8 cellular contexts compared by ENCODE assay signal in the genomic region with DNA sequence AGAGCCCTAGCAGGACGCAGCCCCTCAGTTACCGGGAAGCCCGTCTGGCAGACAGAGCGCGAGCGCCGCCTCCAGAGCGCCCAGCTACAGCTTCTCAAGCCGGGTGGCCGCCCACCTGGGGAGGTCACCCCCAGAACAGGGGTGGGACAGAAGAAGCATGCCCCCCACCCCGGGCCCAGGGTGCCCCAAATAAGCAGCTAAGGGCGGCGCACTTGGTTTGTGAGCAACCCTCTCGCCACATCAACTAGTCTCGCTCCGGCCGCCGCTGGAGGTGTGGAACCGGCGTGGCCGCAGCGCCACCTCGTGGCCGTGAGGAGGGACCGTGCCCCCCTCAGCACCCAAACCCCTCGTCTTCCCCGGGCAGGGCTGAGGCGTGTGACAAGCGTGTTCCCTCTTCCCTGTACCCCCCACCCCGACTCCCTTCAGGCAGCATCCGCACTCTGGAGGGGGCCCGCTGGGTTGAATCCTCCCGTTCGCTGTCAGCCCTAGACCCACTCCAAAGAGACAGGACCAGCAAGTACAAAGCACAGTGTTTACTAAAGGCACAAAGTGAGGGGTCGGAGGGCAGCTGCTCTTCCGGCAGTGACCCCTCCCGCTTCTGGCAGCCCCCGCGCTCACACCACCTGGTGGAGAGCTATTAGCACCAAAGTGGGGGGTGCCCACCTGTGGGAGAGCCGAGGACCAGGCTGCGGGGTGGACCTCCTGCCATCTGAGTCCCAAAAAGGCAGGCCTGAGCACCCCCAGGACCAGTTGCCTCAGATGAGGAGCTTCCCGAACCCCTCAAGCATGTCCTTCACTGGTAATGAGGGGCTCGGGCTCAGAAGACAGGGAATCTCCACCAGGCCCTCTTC. TPM values are rescaled to one million over a fixed set of nuclear protein-coding genes. Genes with fewer than 3 reads are reported as not detected.
DNase-seq lines count a peak whose midpoint lies in the region; ATAC-seq, FAIRE-seq and TF ChIP-seq lines count a peak whose summit lies in the region.

No MANE protein-coding gene starts in this region.

- H2BK15ac ChIP-seq in H1 (ENCODE audit: low read length) (no peak overlapping the region), mesendoderm (replicated peaks; ENCODE audit: low read depth) (no peak overlapping the region)

- DNase-seq in NCI-H2081 (lab: John Stamatoyannopoulos, UW) (peak; percentile 45), NCI-H2081 treated with DMSO at 0.1 percent for 48 hours (lab: John Stamatoyannopoulos, UW) (no peak), NCI-H82 treated with DMSO at 0.1 percent for 48 hours (lab: John Stamatoyannopoulos, UW; ENCODE audit: unreplicated experiment) (peak; percentile 29), H1 (ENCODE audit: low read depth in 1 of 2, low spot score in 2 of 2) (peak in 1 of 2 experiments; percentile 91), mesendoderm (peak; percentile 76)
- DNase-seq in activated CD8-positive, alpha-beta memory T cell treated with anti-CD3 and anti-CD28 coated beads for 48 hours (ENCODE audit: low read depth in 2 of 3, low spot score in 2 of 3): peak; percentile 61 to 80 (median 67)
- peak; percentile 49 for DNase-seq in stimulated activated CD8-positive, alpha-beta memory T cell treated with anti-CD3 and anti-CD28 coated beads, Interleukin-12 subunit alpha, Interleukin-12 subunit beta, amount 100 ng/mL, for 24 hours (ENCODE audit: extremely low read depth)

- H2BK12ac ChIP-seq in H1 (ENCODE audit: low read depth, low read length): no peak overlapping the region

- no peak for TF ChIP-seq POLR2A in H1 (IDR thresholded peaks at IDR 0.05; ENCODE audit: control extremely low read depth in 1 of 2, low read depth in 2 of 2, low read length in 2 of 2)

- H4K5ac ChIP-seq in H1 (ENCODE audit: insufficient read length, low read depth, low read length) (no peak overlapping the region), mesendoderm (ENCODE audit: low read length) (no peak overlapping the region)

- H3K56ac ChIP-seq in H1 (replicated peaks; ENCODE audit: insufficient read length, low read depth, low read length) (no peak overlapping the region), mesendoderm (ENCODE audit: low read length) (peak overlapping the region; percentile 85)

- POLR2A ChIA-PET in H1 (lab: Charles Lee; ENCODE audit: partially characterized antibody): interaction anchor here (0.7 to 1.9 kb wide), 7 partner anchors 39 to 309 kb away, joined by 3 to 10 read pairs (median 3); a partner anchor contains a TSS

- H3K23ac ChIP-seq in H1 (ENCODE audit: insufficient read length): no peak overlapping the region
- no peak overlapping the region for H3K23ac ChIP-seq in mesendoderm (ENCODE audit: low read length)

- no peak overlapping the region for H3K27ac ChIP-seq in H1 (ENCODE audit: low read depth, low read length)
- no peak overlapping the region for H3K27ac ChIP-seq in mesendoderm (ENCODE audit: low read depth, low read length)

- WGBS in H1 (ENCODE audit: extremely low coverage in 1 of 2, insufficient coverage in 1 of 2, insufficient read length in 1 of 2, insufficient replicate concordance in 2 of 2, low coverage in 1 of 2, low lambda C conversion rate in 2 of 2, missing lambda C conversion rate in 1 of 2), 2 experiments: 24% methylated on average over 41 of the region's 43 CpGs; no CpG with 5 or more reads in 1 of the 2 experiments
- WGBS in mesendoderm (ENCODE audit: extremely low coverage, insufficient coverage, low lambda C conversion rate): no CpG with 5 or more reads among the region's 43 CpGs

- H3K27me3 ChIP-seq in H1 (replicated peaks in 1 of 4; ENCODE audit: control insufficient read depth in 3 of 4, extremely low read depth in 1 of 4, insufficient read depth in 3 of 4, low read length in 3 of 4): peaks cover 0 to 12% (median 5%) of the 10 kb centered on the region in 4 experiments; a peak in 4 of 7 replicates
- H3K27me3 ChIP-seq in mesendoderm (ENCODE audit: insufficient read depth, low read length, poor library complexity): no peaks in the 10 kb centered on the region

- no peaks in the 10 kb centered on the region for H3K9me3 ChIP-seq in H1 (ENCODE audit: insufficient read depth in 2 of 2, low read depth in 1 of 2, low read length in 1 of 2)

- H3K36me3 ChIP-seq in H1 (ENCODE audit: control insufficient read depth in 2 of 4, insufficient read depth in 4 of 4, low read length in 3 of 4) (no peaks in the 10 kb centered on the region), mesendoderm (ENCODE audit: control insufficient read depth, insufficient read depth, low read length) (no peaks in the 10 kb centered on the region)

- no peak for TF ChIP-seq EP300 in H1 (IDR thresholded peaks at IDR 0.05; ENCODE audit: borderline replicate concordance in 1 of 2, low read depth in 2 of 2, low read length in 2 of 2)

- H4K8ac ChIP-seq in H1 (ENCODE audit: extremely low read depth, insufficient read depth, low read length) (peak overlapping the region; percentile 63), mesendoderm (ENCODE audit: low read depth, low read length) (no peak overlapping the region)

- H3K23me2 ChIP-seq in H1 (ENCODE audit: low read depth, low read length): peaks cover 5% of the 10 kb centered on the region; the same call in 1 of the 2 replicates

- H3K4ac ChIP-seq in H1 (replicated peaks; ENCODE audit: insufficient read length, low read depth, low read length) (no peak overlapping the region), mesendoderm (ENCODE audit: low read depth, low read length) (no peak overlapping the region)

- no peak for FAIRE-seq in H1 (lab: Jason Lieb, UNC)

- ATAC-seq in HG03095 (IDR thresholded peaks at IDR 0.05; ENCODE audit: unreplicated experiment): peak; percentile 66

- no peak overlapping the region for H3K9ac ChIP-seq in H1 (replicated peaks in 1 of 4; ENCODE audit: extremely low read depth in 1 of 4, low read depth in 3 of 4, low read length in 3 of 4)
- peak overlapping the region; percentile 74 for H3K9ac ChIP-seq in mesendoderm (ENCODE audit: low read length)

- peak in 2 of 3 experiments; percentile 95; a peak in 3 of 4 replicates for TF ChIP-seq CTCF in H1 (IDR thresholded peaks at IDR 0.05; ENCODE audit: control extremely low read depth in 1 of 3, insufficient read depth in 1 of 3, low read depth in 1 of 3, low read length in 3 of 3)

- H2BK120ac ChIP-seq in H1 (replicated peaks; ENCODE audit: low read depth, low read length) (no peak overlapping the region), mesendoderm (ENCODE audit: low read depth, low read length) (no peak overlapping the region)

- peak overlapping the region; percentile 2 to 74; a peak in 3 of 4 replicates for H3K4me2 ChIP-seq in H1 (ENCODE audit: insufficient read depth in 1 of 2, low read depth in 2 of 2, low read length in 2 of 2)
- H3K4me2 ChIP-seq in mesendoderm (ENCODE audit: low read length): peak overlapping the region; percentile 58

- H4K91ac ChIP-seq in H1 (replicated peaks; ENCODE audit: insufficient read length, low read length): peak overlapping the region; percentile 61

- H2BK20ac ChIP-seq in H1 (ENCODE audit: low read length): no peak overlapping the region; the same call in 1 of the 2 replicates

- H3K4me3 ChIP-seq in H1 (ENCODE audit: extremely low read depth in 1 of 4, insufficient read depth in 2 of 4, low read depth in 3 of 4, low read length in 4 of 4): peak overlapping the region in 3 of 4 experiments; percentile 11 to 57 (median 29); a peak in 5 of 8 replicates
- H3K4me3 ChIP-seq in mesendoderm (ENCODE audit: low read length): no peak overlapping the region

- no peaks in the 10 kb centered on the region for H3K79me2 ChIP-seq in H1 (ENCODE audit: control insufficient read depth in 1 of 2, insufficient read depth in 2 of 2, low read length in 2 of 2)
- no peaks in the 10 kb centered on the region for H3K79me2 ChIP-seq in mesendoderm (ENCODE audit: control insufficient read depth, insufficient read depth, low read length)

- peak overlapping the region; percentile 48 for H3K18ac ChIP-seq in H1 (ENCODE audit: extremely low read depth, low read length)
- H3K18ac ChIP-seq in mesendoderm (ENCODE audit: low read length): no peak overlapping the region

- H2BK5ac ChIP-seq in H1 (ENCODE audit: low read depth, low read length): peak overlapping the region; percentile 32; the same call in 1 of the 2 replicates
- H2BK5ac ChIP-seq in mesendoderm (ENCODE audit: low read length): no peak overlapping the region

- H2AFZ ChIP-seq in H1 (ENCODE audit: low read length): peak overlapping the region; percentile 71; the same call in 1 of the 2 replicates

- H3K4me1 ChIP-seq in H1 (replicated peaks in 1 of 4; ENCODE audit: control insufficient read depth in 3 of 4, insufficient read depth in 4 of 4, low read length in 3 of 4) (peaks cover 5 to 41% (median 18%) of the 10 kb centered on the region in 4 experiments), mesendoderm (ENCODE audit: control insufficient read depth, low read depth, low read length) (peaks cover 1% of the 10 kb centered on the region)

- TF ChIP-seq RAD21 in H1 (IDR thresholded peaks at IDR 0.05 in 1 of 2, conservative IDR thresholded peaks at IDR 0.05 in 1 of 2; ENCODE audit: low read depth in 2 of 2, low read length in 2 of 2): peak; percentile 92

- H2AK5ac ChIP-seq in H1 (ENCODE audit: low read depth, low read length): no peak overlapping the region
- no peak overlapping the region for H2AK5ac ChIP-seq in mesendoderm (ENCODE audit: low read length)

- CTCF ChIA-PET in H1 (lab: Charles Lee; ENCODE audit: partially characterized antibody): interaction anchor here (0.5 to 14.1 kb wide), 74 partner anchors 9 to 501 kb away, joined by 3 to 299 read pairs (median 5); a partner anchor contains a TSS

- H4K20me1 ChIP-seq in H1 (replicated peaks in 1 of 2; ENCODE audit: control insufficient read depth in 1 of 2, insufficient read depth in 2 of 2, low read length in 2 of 2): no peaks in the 10 kb centered on the region

- no peaks in the 10 kb centered on the region for H3K79me1 ChIP-seq in H1 (ENCODE audit: low read depth, low read length)
- no peaks in the 10 kb centered on the region for H3K79me1 ChIP-seq in mesendoderm (ENCODE audit: low read length)

- H3K14ac ChIP-seq in H1 (ENCODE audit: insufficient read length): no peak overlapping the region

RNA-seq across cellular contexts. Expression of a gene that starts 45.4 kb away (rescaled TPM):
- 38.5 and 41.0 TPM in 2 replicates for total RNA-seq in H1 (2021; fragmentation: NEBNext Ultra II Directional; extraction: Animal tissue kit (Norgen Biotek cat#: 25700))
- 65.6 and 78.9 TPM in 2 replicates for polyA plus RNA-seq in H1 (2011; rRNA removed)
- polyA plus RNA-seq in H1 (2011; cell fraction: cytosol; rRNA removed): 73.5 TPM
- polyA plus RNA-seq in H1 (2011; cell fraction: nucleus; rRNA removed): 60.0 TPM
- 21.8 to 38.0 TPM (median 35.1 TPM) in 4 replicates for polyA plus RNA-seq in H1 (2012, experiment 1 of 2)
- polyA plus RNA-seq in H1 (2012, experiment 2 of 2): 41.2 TPM
- polyA plus RNA-seq in H1 (2013, experiment 1 of 2): 36.9 TPM
- 40.4 TPM for polyA plus RNA-seq in H1 (2013, experiment 2 of 2)
- 10.9 and 15.4 TPM in 2 replicates for polyA minus RNA-seq in H1 (2011; rRNA and poly(A)+ RNA removed)
- polyA minus RNA-seq in H1 (2011; cell fraction: cytosol; rRNA and poly(A)+ RNA removed): 22.2 TPM
- 12.8 TPM for polyA minus RNA-seq in H1 (2011; cell fraction: nucleus; rRNA and poly(A)+ RNA removed)
- 68.1 TPM for polyA plus RNA-seq in mesendoderm (2013, experiment 1 of 2)
- 63.7 TPM for polyA plus RNA-seq in mesendoderm (2013, experiment 2 of 2)

RNA-seq across cellular contexts. Expression of a gene that starts 51.7 kb away (rescaled TPM):
- 2.3 and 2.4 TPM in 2 replicates for total RNA-seq in H1 (2021; fragmentation: NEBNext Ultra II Directional; extraction: Animal tissue kit (Norgen Biotek cat#: 25700))
- polyA plus RNA-seq in H1 (2011; rRNA removed): 5.9 and 6.7 TPM in 2 replicates
- 4.6 TPM for polyA plus RNA-seq in H1 (2011; cell fraction: cytosol; rRNA removed)
- polyA plus RNA-seq in H1 (2011; cell fraction: nucleus; rRNA removed): 7.6 TPM
- 2.1 to 6.8 TPM (median 4.1 TPM) in 4 replicates for polyA plus RNA-seq in H1 (2012, experiment 1 of 2)
- 2.7 TPM for polyA plus RNA-seq in H1 (2012, experiment 2 of 2)
- polyA plus RNA-seq in H1 (2013, experiment 1 of 2): 0.71 TPM
- 0.61 TPM for polyA plus RNA-seq in H1 (2013, experiment 2 of 2)
- 1.9 and 4.6 TPM in 2 replicates for polyA minus RNA-seq in H1 (2011; rRNA and poly(A)+ RNA removed)
- polyA minus RNA-seq in H1 (2011; cell fraction: cytosol; rRNA and poly(A)+ RNA removed): 3.2 TPM
- 2.8 TPM for polyA minus RNA-seq in H1 (2011; cell fraction: nucleus; rRNA and poly(A)+ RNA removed)
- 0.11 TPM for polyA plus RNA-seq in mesendoderm (2013, experiment 1 of 2)
- polyA plus RNA-seq in mesendoderm (2013, experiment 2 of 2): 0.22 TPM
